8 cellular contexts compared by ENCODE assay signal in the genomic region with DNA sequence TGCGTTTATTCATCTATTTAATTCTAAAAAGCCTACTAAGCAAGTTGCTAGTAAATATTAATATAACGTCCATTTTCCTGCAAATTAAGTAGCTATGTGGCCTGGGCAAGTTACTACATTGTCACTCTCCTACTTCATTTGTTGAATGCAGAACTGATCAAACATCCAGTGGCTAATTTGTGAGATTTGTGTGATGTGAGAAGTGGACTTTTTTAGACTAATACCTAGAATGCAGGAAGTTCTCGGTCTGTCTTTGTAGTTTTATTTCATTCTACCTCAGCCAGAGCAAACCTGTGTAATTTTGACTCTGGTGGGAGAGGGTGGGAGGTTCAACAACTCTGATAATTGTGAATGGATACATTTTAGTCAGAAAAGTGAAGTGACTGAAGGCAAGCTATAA. TPM values are rescaled to one million over a fixed set of nuclear protein-coding genes. Genes with fewer than 3 reads are reported as not detected.
DNase-seq lines count a peak whose midpoint lies in the region; ATAC-seq and FAIRE-seq lines count a peak whose summit lies in the region.

No MANE protein-coding gene starts in this region.

- H3K27ac Mint-ChIP-seq in T-helper 1 cell treated with Interleukin-12 subunit alpha and Interleukin-12 subunit beta and Interleukin-4 antibody, amounts not matched to agents 30 μg/mL and 1 μg/mL, for 36 hours, result peak overlapping the region; percentile 96

- H3K27ac ChIP-seq in BLaER1, result peak overlapping the region; percentile 89
- H3K27ac ChIP-seq in right cardiac atrium (ENCODE audit: low read length), result no peak overlapping the region
- H3K27ac ChIP-seq in stomach smooth muscle (ENCODE audit: low read length), result no peak overlapping the region

- no peak for FAIRE-seq in frontal cortex (lab: Jason Lieb, UNC)

- H3K4me2 ChIP-seq in BLaER1, result peak overlapping the region; percentile 84

- H3K4me1 ChIP-seq in BLaER1 (peaks cover 23% of the 10 kb centered on the region), right cardiac atrium (ENCODE audit: control insufficient read depth, insufficient read depth, low read length) (no peaks in the 10 kb centered on the region), stomach smooth muscle (ENCODE audit: control insufficient read depth, insufficient read depth, low read length) (peaks cover 5% of the 10 kb centered on the region)

- H3K27me3 ChIP-seq in BLaER1 (no peaks in the 10 kb centered on the region), right cardiac atrium (ENCODE audit: control insufficient read depth, insufficient read depth) (no peaks in the 10 kb centered on the region), stomach smooth muscle (ENCODE audit: control insufficient read depth in 1 of 2, insufficient read depth in 2 of 2, low read length in 2 of 2) (no peaks in the 10 kb centered on the region)

- H4K20me1 ChIP-seq in BLaER1, result no peaks in the 10 kb centered on the region; the same call in 1 of the 2 replicates

- H3K27me3 Mint-ChIP-seq in T-helper 1 cell treated with Interleukin-12 subunit alpha and Interleukin-12 subunit beta and Interleukin-4 antibody, amounts not matched to agents 30 μg/mL and 1 μg/mL, for 36 hours (ENCODE audit: low read depth), result peaks cover 5% of the 10 kb centered on the region

- H3K9ac ChIP-seq in BLaER1 (peak overlapping the region; percentile 88), stomach smooth muscle (ENCODE audit: low read length in 2 of 2) (peak overlapping the region; percentile 97 to 99)

- H3K4me1 Mint-ChIP-seq in T-helper 1 cell treated with Interleukin-12 subunit alpha and Interleukin-12 subunit beta and Interleukin-4 antibody, amounts not matched to agents 30 μg/mL and 1 μg/mL, for 36 hours (ENCODE audit: low read depth), result peaks cover 28% of the 10 kb centered on the region

- peak overlapping the region; percentile 96 for H3K4me3 Mint-ChIP-seq in T-helper 1 cell treated with Interleukin-12 subunit alpha and Interleukin-12 subunit beta and Interleukin-4 antibody, amounts not matched to agents 30 μg/mL and 1 μg/mL, for 36 hours

- intact Hi-C loops in right cardiac atrium (cut with DNase I), result no loop called here

- 5% methylated on average over 3 of the region's 3 CpGs for WGBS in right cardiac atrium

- DNase-seq in right cardiac atrium (no peak), cerebellar nuclear complex (lab: John Stamatoyannopoulos, UW) (no peak), frontal cortex (ENCODE audit: low spot score in 2 of 2) (no peak)

- ATAC-seq in GM21360 (IDR thresholded peaks at IDR 0.05; ENCODE audit: unreplicated experiment), result peak; percentile 0
- ATAC-seq in right cardiac atrium, result no peak
- ATAC-seq in HG02759 (IDR thresholded peaks at IDR 0.05; ENCODE audit: unreplicated experiment), result no peak

- peaks cover 11% of the 10 kb centered on the region for H3K36me3 Mint-ChIP-seq in T-helper 1 cell treated with Interleukin-12 subunit alpha and Interleukin-12 subunit beta and Interleukin-4 antibody, amounts not matched to agents 30 μg/mL and 1 μg/mL, for 36 hours (ENCODE audit: low read depth)

- H3K36me3 ChIP-seq in BLaER1 (peaks cover 17% of the 10 kb centered on the region), stomach smooth muscle (ENCODE audit: control insufficient read depth in 2 of 2, insufficient read depth in 2 of 2, low read length in 2 of 2) (peaks cover 3 to 8% of the 10 kb centered on the region in 2 donors)

- no peaks in the 10 kb centered on the region for H3K9me3 ChIP-seq in BLaER1
- no peaks in the 10 kb centered on the region for H3K9me3 ChIP-seq in right cardiac atrium (ENCODE audit: control insufficient read depth, low read length)
- H3K9me3 ChIP-seq in stomach smooth muscle (ENCODE audit: control insufficient read depth in 2 of 2, low read length in 2 of 2), result no peaks in the 10 kb centered on the region

- peak overlapping the region; percentile 81 for H3K4me3 ChIP-seq in BLaER1
- H3K4me3 ChIP-seq in right cardiac atrium (ENCODE audit: low read length), result peak overlapping the region; percentile 85
- peak overlapping the region; percentile 96 to 99 for H3K4me3 ChIP-seq in stomach smooth muscle (ENCODE audit: low read length in 2 of 2)

- no peaks in the 10 kb centered on the region for H3K9me3 Mint-ChIP-seq in T-helper 1 cell treated with Interleukin-12 subunit alpha and Interleukin-12 subunit beta and Interleukin-4 antibody, amounts not matched to agents 30 μg/mL and 1 μg/mL, for 36 hours

RNA-seq across cellular contexts. Expression of gene GUF1, which starts 0.8 kb away (rescaled TPM):
- total RNA-seq in right cardiac atrium (10 to 100 TPM; 13.7 to 18.8 (median 16.9) TPM), frontal cortex (34.2 TPM)
- polyA plus RNA-seq in right cardiac atrium, result 13.5 TPM

RNA-seq across cellular contexts. Expression of gene YIPF7, which starts 27.6 kb away (rescaled TPM):
- total RNA-seq in right cardiac atrium (1 to 10 TPM; 2.2 to 2.6 (median 2.4) TPM), frontal cortex (4.5 TPM)
- polyA plus RNA-seq in right cardiac atrium, result 0.75 TPM

RNA-seq across cellular contexts. Expression of gene GNPDA2, which starts 47.3 kb away (rescaled TPM):
- total RNA-seq in right cardiac atrium (10 to 100 TPM; 13.5 to 19.6 (median 15.6) TPM), frontal cortex (30.6 TPM)
- 11.5 TPM for polyA plus RNA-seq in right cardiac atrium
